6 cellular contexts compared by ENCODE assay signal in genomic region chr10:90821864-90822263, GRCh38. TPM values are rescaled to one million over a fixed set of nuclear protein-coding genes. Genes with fewer than 3 reads are reported as not detected.
"Had no signal": no experiment of that assay in that cellular context is flagged by ENCODE, and none has a peak within 500 bp of the region (broad histone marks: within the 10 kb centered on the region; RNA-seq: fewer than 3 reads in every experiment).

No MANE protein-coding gene starts in this region.

RNA-seq across cellular contexts. Expression of gene HTR7, which starts 36.0 kb away (rescaled TPM):
- total RNA-seq: activated naive CD8-positive, alpha-beta T cell treated with anti-CD3 and anti-CD28 coated beads for 36 hours; activated T-cell treated with anti-CD3 and anti-CD28 coated beads, Interleukin-2, amount 50 U/mL, for 4 hours; activated T-helper 1 cell treated with anti-CD3 and anti-CD28 coated beads, Interleukin-12 subunit alpha, Interleukin-12 subunit beta, Interleukin-2, Interleukin-4 antibody, amounts not matched to agents 30 ng/mL and 10 ng/mL and 1 ng/mL, durations not matched to agents 14 hours and 24 hours and 36 hours; activated T-helper 2 cell treated with anti-CD3 and anti-CD28 coated beads, Interferon-gamma antibody, Interleukin-2, Interleukin-4, amounts not matched to agents 10 μg/mL and 5 μg/mL and 100 μg/mL, durations not matched to agents 14 hours and 24 hours and 36 hours; body of pancreas; cardiac muscle cell had no signal
- polyA plus RNA-seq: cardiac muscle cell had no signal
